ENCODE assay signal across 9 cellular contexts in the genomic region with DNA sequence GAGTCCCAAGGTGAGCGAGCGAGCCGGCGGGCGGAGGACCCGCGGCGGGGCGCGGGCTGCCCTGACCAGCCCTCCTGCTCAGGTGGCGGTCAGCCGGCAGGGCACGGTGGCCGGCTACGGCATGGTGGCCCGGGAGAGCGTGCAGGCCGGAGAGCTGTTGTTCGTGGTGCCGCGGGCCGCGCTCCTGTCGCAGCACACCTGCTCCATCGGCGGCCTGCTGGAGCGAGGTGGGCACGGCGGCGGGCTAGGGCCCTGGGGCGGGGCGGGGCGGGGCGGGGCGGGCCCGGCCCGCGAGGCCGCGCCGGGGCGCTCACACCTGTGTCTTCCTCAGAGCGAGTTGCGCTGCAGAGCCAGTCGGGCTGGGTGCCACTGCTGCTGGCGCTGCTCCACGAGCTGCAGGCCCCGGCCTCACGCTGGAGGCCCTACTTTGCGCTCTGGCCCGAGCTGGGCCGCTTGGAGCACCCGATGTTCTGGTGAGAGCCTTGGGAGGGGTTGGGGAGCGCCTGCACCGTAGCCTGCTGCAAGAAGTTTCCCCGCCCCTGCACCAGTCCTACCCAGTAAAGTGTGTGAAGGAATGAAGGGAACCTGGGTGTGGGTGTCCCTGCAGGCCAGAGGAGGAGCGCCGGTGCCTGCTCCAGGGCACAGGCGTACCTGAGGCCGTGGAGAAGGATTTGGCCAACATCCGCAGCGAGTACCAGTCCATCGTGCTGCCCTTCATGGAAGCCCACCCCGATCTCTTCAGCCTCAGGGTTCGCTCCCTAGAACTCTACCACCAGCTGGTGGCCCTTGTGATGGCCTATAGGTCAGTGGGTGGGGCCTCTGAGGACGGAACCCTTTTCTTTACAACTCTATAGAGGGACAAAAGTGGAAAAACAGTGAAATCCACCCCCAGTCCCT. TPM values are rescaled to one million over a fixed set of nuclear protein-coding genes. Genes with fewer than 3 reads are reported as not detected.
DNase-seq lines count a peak whose midpoint lies in the region; ATAC-seq and TF ChIP-seq lines count a peak whose summit lies in the region.
"Had no signal": no experiment of that assay in that cellular context is flagged by ENCODE, and none has a peak within 500 bp of the region (broad histone marks: within the 10 kb centered on the region; RNA-seq: fewer than 3 reads in every experiment).

No MANE protein-coding gene starts in this region.

- H3K36me3 ChIP-seq in sigmoid colon = peaks cover 14 to 37% (median 29%) of the 10 kb centered on the region in 4 donors

- TF ChIP-seq POLR2A in sigmoid colon (IDR thresholded peaks at IDR 0.05) = no peak

- no peaks in the 10 kb centered on the region for H3K9me3 ChIP-seq in sigmoid colon

- H3K27ac Mint-ChIP-seq in activated naive CD8-positive, alpha-beta T cell = peak overlapping the region; percentile 94

- no peak for TF ChIP-seq CTCF in sigmoid colon (IDR thresholded peaks at IDR 0.05)

- intact Hi-C loops in left ventricle myocardium superior (cut with micrococcal nuclease) = no loop called here
- intact Hi-C loops in sigmoid colon (cut with DNase I) = loop anchor here (10.0 kb wide), 3 partner anchors 109 to 781 kb away; partner anchors contain the start of genes CNOT1, GOT2 and KATNB1

- H3K36me3 Mint-ChIP-seq in activated naive CD8-positive, alpha-beta T cell = peaks cover 5% of the 10 kb centered on the region

- DNase-seq in NCI-H510A (lab: John Stamatoyannopoulos, UW) (peak; percentile 17), NCI-H510A treated with DMSO at 0.1 percent for 48 hours (lab: John Stamatoyannopoulos, UW) (no peak), NCI-H69 (lab: John Stamatoyannopoulos, UW) (peak; percentile 71), left ventricle myocardium superior (peak; percentile 69), sigmoid colon (peak; percentile 63), DMS153 (lab: John Stamatoyannopoulos, UW) (no peak)
- DNase-seq: DND-41 had no signal

- no peak for TF ChIP-seq EP300 in sigmoid colon (IDR thresholded peaks at IDR 0.05)

- 7 to 14% methylated on average over 66 of the region's 66 CpGs for WGBS in sigmoid colon, 2 donors

- no peaks in the 10 kb centered on the region for H3K27me3 Mint-ChIP-seq in activated naive CD8-positive, alpha-beta T cell

- peaks cover 29% of the 10 kb centered on the region for H3K4me1 Mint-ChIP-seq in activated naive CD8-positive, alpha-beta T cell (ENCODE audit: low read depth)

- no peaks in the 10 kb centered on the region for H3K27me3 ChIP-seq in sigmoid colon

- H3K4me1 ChIP-seq in sigmoid colon = peaks cover 0 to 28% (median 19%) of the 10 kb centered on the region in 4 donors

- peak overlapping the region; percentile 78 to 88 (median 82) for H3K27ac ChIP-seq in sigmoid colon

- ATAC-seq in HG02763 (IDR thresholded peaks at IDR 0.05; ENCODE audit: unreplicated experiment) (peak; percentile 24), left ventricle myocardium superior (peak; percentile 36)

- H3K9me3 Mint-ChIP-seq in activated naive CD8-positive, alpha-beta T cell (ENCODE audit: low read depth) = no peaks in the 10 kb centered on the region

- H3K4me3 ChIP-seq in sigmoid colon = peak overlapping the region; percentile 84 to 92 (median 86)

- H3K4me3 Mint-ChIP-seq in activated naive CD8-positive, alpha-beta T cell = peak overlapping the region; percentile 94

RNA-seq across cellular contexts. Expression of gene SETD6, which starts 0.8 kb away (rescaled TPM):
- 15.3 TPM for total RNA-seq in left ventricle myocardium superior
- 10 to 100 TPM; 15.5 to 23.5 (median 19.9) TPM for total RNA-seq in sigmoid colon
- 10 to 100 TPM in 1 of 3 donors, 1 to 10 TPM in 2; 3.6 to 11.6 (median 4.6) TPM for polyA plus RNA-seq in sigmoid colon

RNA-seq across cellular contexts. Expression of gene NDRG4, which starts 16.2 kb away (rescaled TPM):
- total RNA-seq in left ventricle myocardium superior (580 TPM), sigmoid colon (10 to 100 TPM in 3 of 4 donors, 1 to 10 TPM in 1; 6.4 to 21.0 (median 16.8) TPM)
- polyA plus RNA-seq in sigmoid colon = 10 to 100 TPM in 1 of 3 donors, 1 to 10 TPM in 2; 3.6 to 17.3 (median 9.4) TPM

Comparison
In these comparisons a context has a peak if more than half of its experiments do, and no peak if none do; other contexts are left out.
1. DNase-seq: peak in NCI-H510A (single experiment), NCI-H69 (single experiment), left ventricle myocardium superior (single experiment) and sigmoid colon (single experiment); none in NCI-H510A treated with DMSO at 0.1 percent for 48 hours (single experiment) and DMS153 (single experiment).
2. RNA of gene NDRG4, which starts 16.2 kb away (total RNA-seq): 580 TPM in left ventricle myocardium superior (single experiment); 6.4 to 21.0 TPM in sigmoid colon; every median in the first group is over 10 times any median in the second.